In genomic region chr3:144003051-144003450, GRCh38 we compare ENCODE assay signal across 28 cellular contexts.
"Had no signal": no experiment of that assay in that cellular context is flagged by ENCODE, and none has a peak within 500 bp of the region (broad histone marks: within the 10 kb centered on the region; RNA-seq: fewer than 3 reads in every experiment).

No MANE protein-coding gene starts in this region.

- H3K9me3 ChIP-seq: heart right ventricle, left lung, lower lobe of right lung, right atrium auricular region, stomach, testis, thyroid gland, transverse colon, upper lobe of right lung had no signal

- DNase-seq: heart right ventricle; islet precursor cell; left cardiac atrium; left lung; lower lobe of right lung; mammary epithelial cell; mesendoderm; naive thymus-derived CD4-positive, alpha-beta T cell; nucleus accumbens; stimulated activated CD4-positive, alpha-beta T cell treated with anti-CD3 and anti-CD28 coated beads, Interleukin-12 subunit alpha, Interleukin-12 subunit beta, amount 100 ng/mL, for 4 hours; stimulated activated CD4-positive, alpha-beta T cell treated with anti-CD3 and anti-CD28 coated beads, Interleukin-15, amount 100 ng/mL, for 24 hours; stimulated activated CD4-positive, alpha-beta T cell treated with anti-CD3 and anti-CD28 coated beads, Interleukin-2, amount 100 ng/mL, for 24 hours; stimulated activated CD4-positive, alpha-beta T cell treated with anti-CD3 and anti-CD28 coated beads, Interleukin-4, amount 100 ng/mL, for 1 hour; stimulated activated naive B cell treated with anti-CD40 and anti-IgM and Interleukin-4, amounts not matched to agents 10 μg/mL and 1 μg/mL and 100 μg/mL, for 72 hours; stimulated activated naive CD8-positive, alpha-beta T cell treated with anti-CD3 and anti-CD28 coated beads, Interleukin-15, Interleukin-2, amounts not matched to agents 100 U/mL and 50 U/mL, for 24 hours; stomach; testis; transverse colon; upper lobe of right lung had no signal

- ATAC-seq: heart right ventricle; left cardiac atrium; left lung; lower lobe of right lung; naive thymus-derived CD4-positive, alpha-beta T cell; natural killer cell treated with Interleukin-12 subunit alpha and Interleukin-12 subunit beta and Interleukin-15 and Interleukin-18, amount 100 ng/mL, for 72 hours; sciatic nerve; stimulated activated naive B cell treated with anti-CD40 and anti-IgM and Interleukin-4, amounts not matched to agents 10 μg/mL and 1 μg/mL and 100 μg/mL, for 72 hours; stimulated activated naive CD8-positive, alpha-beta T cell treated with anti-CD3 and anti-CD28 coated beads, Interleukin-15, Interleukin-2, amounts not matched to agents 100 U/mL and 50 U/mL, for 24 hours; upper lobe of right lung had no signal

- H3K27me3 Mint-ChIP-seq: naive thymus-derived CD4-positive, alpha-beta T cell; natural killer cell treated with Interleukin-12 subunit alpha and Interleukin-12 subunit beta and Interleukin-15 and Interleukin-18, amount 100 ng/mL, for 72 hours; stimulated activated naive B cell treated with anti-CD40 and anti-IgM and Interleukin-4, amounts not matched to agents 10 μg/mL and 1 μg/mL and 100 μg/mL, for 72 hours had no signal

- H3K9me3 Mint-ChIP-seq: mesothelial cell of epicardium; naive thymus-derived CD4-positive, alpha-beta T cell; natural killer cell treated with Interleukin-12 subunit alpha and Interleukin-12 subunit beta and Interleukin-15 and Interleukin-18, amount 100 ng/mL, for 72 hours; neural crest cell; stimulated activated naive B cell treated with anti-CD40 and anti-IgM and Interleukin-4, amounts not matched to agents 10 μg/mL and 1 μg/mL and 100 μg/mL, for 72 hours had no signal

- H3K27ac Mint-ChIP-seq: mesothelial cell of epicardium; naive thymus-derived CD4-positive, alpha-beta T cell; natural killer cell treated with Interleukin-12 subunit alpha and Interleukin-12 subunit beta and Interleukin-15 and Interleukin-18, amount 100 ng/mL, for 72 hours; stimulated activated naive B cell treated with anti-CD40 and anti-IgM and Interleukin-4, amounts not matched to agents 10 μg/mL and 1 μg/mL and 100 μg/mL, for 72 hours had no signal

- H3K4me1 Mint-ChIP-seq: neural crest cell had no signal

- H3K4me1 ChIP-seq: left lung, lower lobe of right lung, parathyroid adenoma, right atrium auricular region, stomach, testis, thyroid gland, transverse colon, upper lobe of right lung had no signal

- H3K4me3 Mint-ChIP-seq: mesothelial cell of epicardium; naive thymus-derived CD4-positive, alpha-beta T cell; natural killer cell treated with Interleukin-12 subunit alpha and Interleukin-12 subunit beta and Interleukin-15 and Interleukin-18, amount 100 ng/mL, for 72 hours; neural crest cell; stimulated activated naive B cell treated with anti-CD40 and anti-IgM and Interleukin-4, amounts not matched to agents 10 μg/mL and 1 μg/mL and 100 μg/mL, for 72 hours had no signal

- H3K36me3 Mint-ChIP-seq: natural killer cell treated with Interleukin-12 subunit alpha and Interleukin-12 subunit beta and Interleukin-15 and Interleukin-18, amount 100 ng/mL, for 72 hours had no signal

- H3K4me3 ChIP-seq: heart right ventricle, hepatocyte, left lung, lower lobe of right lung, right atrium auricular region, skin epidermis, stomach, testis, thyroid gland, transverse colon, upper lobe of right lung had no signal

- H3K36me3 ChIP-seq: heart right ventricle, left lung, lower lobe of right lung, right atrium auricular region, stomach, thyroid gland, transverse colon, upper lobe of right lung had no signal
